In the genomic region with DNA sequence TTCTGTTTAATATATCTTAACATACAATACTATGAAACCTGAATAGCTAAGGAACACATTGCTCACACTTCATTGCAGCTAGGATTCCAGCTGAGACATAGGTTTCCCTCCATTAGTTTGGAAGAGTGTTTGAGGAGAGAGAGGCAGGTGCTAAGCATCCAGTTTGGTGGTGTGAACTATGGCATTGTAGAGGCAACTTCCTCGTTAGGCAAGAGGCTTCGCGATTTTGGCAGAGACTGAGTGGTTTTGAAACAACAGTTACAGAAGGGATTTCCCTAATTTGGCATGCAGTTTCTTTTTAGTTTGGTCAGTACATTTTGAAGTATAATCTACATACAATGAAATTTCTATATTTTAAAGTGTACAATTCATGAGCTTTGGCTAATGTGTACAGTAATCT, we compare ENCODE assay signal across 15 cellular contexts.
DNase-seq lines count a peak whose midpoint lies in the region; ATAC-seq, FAIRE-seq and TF ChIP-seq lines count a peak whose summit lies in the region.
"Had no signal": no experiment of that assay in that cellular context is flagged by ENCODE, and none has a peak within 500 bp of the region (broad histone marks: within the 10 kb centered on the region; RNA-seq: fewer than 3 reads in every experiment).

No MANE protein-coding gene starts in this region.

- TF ChIP-seq CTCF in liver (IDR thresholded peaks at IDR 0.05; ENCODE audit: low read depth, low read length, missing input control) (no peak), HepG2 (CRISPR knock-in tag; IDR thresholded peaks at IDR 0.05) (no peak)

- H3K79me2 ChIP-seq in HepG2 (ENCODE audit: insufficient read depth, low read length), result no peaks in the 10 kb centered on the region

- H3K4me3 ChIP-seq in liver (ENCODE audit: low read depth in 1 of 3, low read length in 3 of 3) (no peak overlapping the region), HepG2 (replicated peaks in 1 of 3; ENCODE audit: insufficient read depth in 1 of 3, low read depth in 2 of 3, low read length in 3 of 3) (no peak overlapping the region)
- H3K4me3 ChIP-seq: BLaER1, testis had no signal

- no peak overlapping the region for H3K27ac Mint-ChIP-seq in stimulated activated naive B cell treated with anti-CD40 and anti-IgM and Interleukin-4, amounts not matched to agents 10 μg/mL and 1 μg/mL and 100 μg/mL, for 72 hours
- H3K27ac Mint-ChIP-seq: T-helper 1 cell treated with Interleukin-12 subunit alpha and Interleukin-12 subunit beta and Interleukin-4 antibody, amounts not matched to agents 30 μg/mL and 1 μg/mL, for 36 hours had no signal

- no peak for TF ChIP-seq POLR2A in HepG2 (IDR thresholded peaks at IDR 0.05; ENCODE audit: insufficient read depth in 1 of 2, low read depth in 2 of 2, low read length in 2 of 2)

- peaks cover 0 to 8% (median 4%) of the 10 kb centered on the region in 4 donors for H3K4me1 ChIP-seq in liver (ENCODE audit: control insufficient read depth in 4 of 4, insufficient read depth in 4 of 4, low read length in 3 of 4)
- no peaks in the 10 kb centered on the region for H3K4me1 ChIP-seq in HepG2 (ENCODE audit: insufficient read depth, low read length)
- H3K4me1 ChIP-seq: BLaER1, testis had no signal

- DNase-seq in HepG2 (ENCODE audit: low spot score) (no peak), HCEC 1CT (no peak), AG20443 (ENCODE audit: low spot score) (no peak), NCI-H1436 treated with DMSO at 0.1 percent for 48 hours (lab: John Stamatoyannopoulos, UW) (no peak)
- DNase-seq in stimulated activated naive B cell treated with anti-CD40 and anti-IgM and Interleukin-4, amounts not matched to agents 10 μg/mL and 1 μg/mL and 100 μg/mL, for 72 hours, result peak; percentile 27
- DNase-seq: activated effector memory CD4-positive, alpha-beta T cell treated with Interleukin-2 at 50 U/mL for 16 hours; NCI-H526 treated with DMSO at 0.1 percent for 48 hours; testis had no signal

- intact Hi-C loops in HepG2 (cut with micrococcal nuclease; ENCODE audit: unreplicated experiment), result no loop called here

- no peaks in the 10 kb centered on the region for H3K27me3 Mint-ChIP-seq in stimulated activated naive B cell treated with anti-CD40 and anti-IgM and Interleukin-4, amounts not matched to agents 10 μg/mL and 1 μg/mL and 100 μg/mL, for 72 hours

- peaks cover 5 to 13% of the 10 kb centered on the region in 2 donors for H3K4me1 Mint-ChIP-seq in stimulated activated naive B cell treated with anti-CD40 and anti-IgM and Interleukin-4, amounts not matched to agents 10 μg/mL and 1 μg/mL and 100 μg/mL, for 72 hours
- H3K4me1 Mint-ChIP-seq: neural crest cell had no signal

- H3K27ac ChIP-seq in liver (ENCODE audit: low read depth in 1 of 2, low read length in 2 of 2) (no peak overlapping the region), HepG2 (ENCODE audit: extremely low read length, insufficient read depth, low read length) (no peak overlapping the region)
- H3K27ac ChIP-seq: BLaER1, testis had no signal

- H3K36me3 ChIP-seq in liver (ENCODE audit: control insufficient read depth in 4 of 4, insufficient read depth in 3 of 4, low read depth in 1 of 4, low read length in 3 of 4), result no peaks in the 10 kb centered on the region
- H3K36me3 ChIP-seq in HepG2 (replicated peaks in 1 of 2; ENCODE audit: control insufficient read depth in 1 of 2, insufficient read depth in 2 of 2, low read length in 2 of 2), result no peaks in the 10 kb centered on the region
- H3K36me3 ChIP-seq: BLaER1 had no signal

- no peak overlapping the region for H3K4me3 Mint-ChIP-seq in stimulated activated naive B cell treated with anti-CD40 and anti-IgM and Interleukin-4, amounts not matched to agents 10 μg/mL and 1 μg/mL and 100 μg/mL, for 72 hours
- H3K4me3 Mint-ChIP-seq: neural crest cell; T-helper 1 cell treated with Interleukin-12 subunit alpha and Interleukin-12 subunit beta and Interleukin-4 antibody, amounts not matched to agents 30 μg/mL and 1 μg/mL, for 36 hours had no signal

- in situ Hi-C loops in HepG2 (cut with HindIII; ENCODE audit: extremely low pct_ligation_motif_present, low pct_unique_long_range_greater_than_20kb), result no loop called here

- no TSS peak for BruUV-seq in HepG2 (replicated peaks; lab: Mats Ljungman, UMichigan)

- FAIRE-seq in HepG2 (lab: Jason Lieb, UNC), result no peak
- FAIRE-seq: HTR-8/SVneo had no signal

- 30% methylated on average over 3 of the region's 3 CpGs for WGBS in liver
- 0% methylated on average over 3 of the region's 3 CpGs for WGBS in HepG2 (ENCODE audit: low lambda C conversion rate)

- POLR2A ChIA-PET in HepG2 (lab: Yijun Ruan, JAX), result no interaction called here

- TF ChIP-seq RAD21 in liver (IDR thresholded peaks at IDR 0.05) (peak in 1 of 2 donors; percentile 11), HepG2 (CRISPR knock-in tag; IDR thresholded peaks at IDR 0.05) (no peak)

- H3K9me3 ChIP-seq in liver (ENCODE audit: control insufficient read depth in 4 of 4, low read length in 3 of 4), result no peaks in the 10 kb centered on the region
- H3K9me3 ChIP-seq in HepG2 (ENCODE audit: low read length), result no peaks in the 10 kb centered on the region
- H3K9me3 ChIP-seq: BLaER1, testis had no signal

- TF ChIP-seq EP300 in HepG2 (IDR thresholded peaks at IDR 0.05; ENCODE audit: low read depth in 2 of 2, low read length in 2 of 2), result no peak
- no peak for TF ChIP-seq EP300 in HepG2 (CRISPR knock-in tag; IDR thresholded peaks at IDR 0.05; ENCODE audit: borderline replicate concordance)

- no peak overlapping the region for H2AFZ ChIP-seq in HepG2 (ENCODE audit: low read length)

- H3K27me3 ChIP-seq in liver (ENCODE audit: control insufficient read depth in 4 of 4, insufficient read depth in 4 of 4, low read length in 3 of 4) (no peaks in the 10 kb centered on the region), HepG2 (ENCODE audit: control insufficient read depth in 1 of 2, insufficient read depth in 2 of 2, low read length in 2 of 2) (no peaks in the 10 kb centered on the region)
- H3K27me3 ChIP-seq: BLaER1, testis had no signal

- peaks cover 0 to 5% of the 10 kb centered on the region in 2 donors for H3K36me3 Mint-ChIP-seq in stimulated activated naive B cell treated with anti-CD40 and anti-IgM and Interleukin-4, amounts not matched to agents 10 μg/mL and 1 μg/mL and 100 μg/mL, for 72 hours

- H3K9ac ChIP-seq in liver (ENCODE audit: low read depth in 1 of 2, low read length in 2 of 2) (no peak overlapping the region), HepG2 (ENCODE audit: insufficient read depth, low read depth, low read length) (no peak overlapping the region)
- H3K9ac ChIP-seq: BLaER1 had no signal

- H3K4me2 ChIP-seq in HepG2 (ENCODE audit: low read depth, low read length), result no peak overlapping the region
- H3K4me2 ChIP-seq: BLaER1 had no signal

- H4K20me1 ChIP-seq in HepG2 (ENCODE audit: insufficient read depth, low read length), result no peaks in the 10 kb centered on the region
- H4K20me1 ChIP-seq: BLaER1 had no signal

- ATAC-seq in HepG2 (no peak), HG02588 (IDR thresholded peaks at IDR 0.05; ENCODE audit: unreplicated experiment) (peak; percentile 91), HG03469 (IDR thresholded peaks at IDR 0.05; ENCODE audit: unreplicated experiment) (peak; percentile 66)
- ATAC-seq in stimulated activated naive B cell treated with anti-CD40 and anti-IgM and Interleukin-4, amounts not matched to agents 10 μg/mL and 1 μg/mL and 100 μg/mL, for 72 hours (replicated peaks), result peak; percentile 96 to 98

- CTCF ChIA-PET in HepG2 (lab: Yijun Ruan, JAX; ENCODE audit: low intra/inter-chr PET ratio, low total read pairs), result no interaction called here

- peaks cover under 1 to 2% of the 10 kb centered on the region in 2 donors for H3K9me3 Mint-ChIP-seq in stimulated activated naive B cell treated with anti-CD40 and anti-IgM and Interleukin-4, amounts not matched to agents 10 μg/mL and 1 μg/mL and 100 μg/mL, for 72 hours

TF ChIP-seq in liver, 16 proteins besides CTCF, POLR2A, EP300 and RAD21 (continues in another document):
- TF ChIP-seq GABPA (IDR thresholded peaks at IDR 0.05 in 1 of 2, conservative IDR thresholded peaks at IDR 0.05 in 1 of 2), result no peak
- peak; percentile 44 for TF ChIP-seq YY1 (IDR thresholded peaks at IDR 0.05)
- TF ChIP-seq FOXA1 (IDR thresholded peaks at IDR 0.05), result no peak
- TF ChIP-seq ZBTB33 (IDR thresholded peaks at IDR 0.05), result no peak
- no peak for TF ChIP-seq SP1 (IDR thresholded peaks at IDR 0.05)
- TF ChIP-seq FOXA2 (IDR thresholded peaks at IDR 0.05), result no peak

TF ChIP-seq in HepG2, 621 proteins besides CTCF, POLR2A, EP300 and RAD21 (continues in another document):
- no peak for TF ChIP-seq PHF8 (CRISPR knock-in tag; IDR thresholded peaks at IDR 0.05)
- TF ChIP-seq RFXAP (CRISPR knock-in tag; IDR thresholded peaks at IDR 0.05; ENCODE audit: borderline replicate concordance), result no peak
- no peak for TF ChIP-seq NCOA5 (CRISPR knock-in tag; IDR thresholded peaks at IDR 0.05)
- TF ChIP-seq NR1H2 (CRISPR knock-in tag; IDR thresholded peaks at IDR 0.05; ENCODE audit: borderline replicate concordance, low read depth), result no peak
- TF ChIP-seq NFIC (IDR thresholded peaks at IDR 0.05; ENCODE audit: low read length), result no peak
- no peak for TF ChIP-seq SNRNP70 (IDR thresholded peaks at IDR 0.05; ENCODE audit: low read depth, low read length)
